Comparison of ENCODE assay signal across 41 cellular contexts in the genomic region with DNA sequence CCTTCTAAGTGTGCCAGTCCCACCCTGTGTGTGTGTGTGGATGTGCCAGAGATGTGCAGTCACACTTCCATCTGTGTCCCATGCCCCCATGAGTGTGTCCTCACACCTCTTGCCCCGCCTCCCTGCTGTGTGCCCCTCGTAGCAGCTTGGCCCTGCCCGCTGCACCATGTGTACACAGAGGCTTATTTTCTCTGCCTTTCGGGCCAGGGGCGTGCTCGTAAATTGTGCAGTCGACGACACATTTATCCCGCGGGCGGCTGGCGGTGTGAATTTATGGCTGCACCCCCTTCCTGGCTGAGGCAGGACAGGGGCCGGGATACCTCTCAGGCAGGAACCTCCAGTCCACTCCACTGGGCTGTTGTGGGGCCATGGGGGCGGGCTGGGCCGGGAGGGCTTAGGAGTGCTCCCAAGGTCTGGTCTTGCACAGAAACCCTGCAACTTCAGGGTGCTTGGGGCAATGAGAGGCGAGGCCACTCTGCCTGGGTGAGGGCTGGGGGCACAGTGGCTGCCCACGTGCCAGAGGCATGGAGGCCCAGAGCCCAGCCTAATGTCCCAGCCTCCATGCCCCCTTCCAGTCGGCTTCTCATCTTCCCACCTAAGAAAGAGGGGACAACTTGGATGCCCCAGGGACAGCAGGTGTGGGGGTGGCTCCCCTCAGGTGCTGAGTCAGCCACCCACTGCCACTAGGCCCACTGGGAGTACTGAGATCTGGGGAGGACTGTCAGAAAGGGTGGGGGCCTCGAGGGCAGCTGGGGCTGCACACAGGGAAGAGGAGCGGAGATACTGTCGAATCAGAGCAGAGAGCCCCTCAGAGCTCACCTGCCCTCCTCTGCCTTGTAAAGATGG. TPM values are rescaled to one million over a fixed set of nuclear protein-coding genes. Genes with fewer than 3 reads are reported as not detected.
"Had no signal": no experiment of that assay in that cellular context is flagged by ENCODE, and none has a peak within 500 bp of the region (broad histone marks: within the 10 kb centered on the region; RNA-seq: fewer than 3 reads in every experiment).

No MANE protein-coding gene starts in this region.

- H3K36me3 ChIP-seq: adrenal gland, esophagus squamous epithelium, gastroesophageal sphincter, WERI-Rb-1 had no signal

- H3K4me3 Mint-ChIP-seq: activated B cell treated with CpG ODN at 0.5 μM for 24 hours; activated CD4-positive, alpha-beta memory T cell treated with anti-CD3 and anti-CD28 coated beads for 36 hours; activated CD8-positive, alpha-beta memory T cell treated with anti-CD3 and anti-CD28 coated beads, Interleukin-2, amount 10 ng/mL, durations not matched to agents 7 days and 5 days; activated CD8-positive, alpha-beta T cell treated with anti-CD3 and anti-CD28 coated beads, Interleukin-2, amount 10 ng/mL, durations not matched to agents 7 days and 5 days; activated naive CD4-positive, alpha-beta T cell treated with anti-CD3 and anti-CD28 coated beads for 36 hours; activated naive CD4-positive, alpha-beta T cell treated with anti-CD3 and anti-CD28 coated beads, Interleukin-2, amount 50 U/mL, for 24 hours; activated naive CD8-positive, alpha-beta T cell treated with anti-CD3 and anti-CD28 coated beads for 36 hours; activated naive CD8-positive, alpha-beta T cell treated with anti-CD3 and anti-CD28 coated beads, Interleukin-2, amount 50 U/mL, for 24 hours; activated T-helper 1 cell treated with anti-CD3 and anti-CD28 coated beads, Interleukin-12 subunit alpha, Interleukin-12 subunit beta, Interleukin-2, Interleukin-4 antibody, amounts not matched to agents 30 ng/mL and 10 ng/mL and 1 ng/mL, durations not matched to agents 14 hours and 24 hours and 36 hours; effector memory CD8-positive, alpha-beta T cell; T-helper 17 cell; T-helper 2 cell treated with Interferon-gamma antibody and Interleukin-4, amounts not matched to agents 5 μg/mL and 100 μg/mL, for 36 hours had no signal

- FAIRE-seq: colon, endometrium, endothelial cell of umbilical vein had no signal

- H3K27me3 Mint-ChIP-seq: activated B cell treated with CpG ODN at 0.5 μM for 24 hours; activated CD4-positive, alpha-beta memory T cell treated with anti-CD3 and anti-CD28 coated beads for 36 hours; activated CD8-positive, alpha-beta memory T cell treated with anti-CD3 and anti-CD28 coated beads, Interleukin-2, amount 10 ng/mL, durations not matched to agents 7 days and 5 days; activated naive CD4-positive, alpha-beta T cell treated with anti-CD3 and anti-CD28 coated beads, Interleukin-2, amount 50 U/mL, for 24 hours; activated naive CD8-positive, alpha-beta T cell treated with anti-CD3 and anti-CD28 coated beads for 36 hours; activated naive CD8-positive, alpha-beta T cell treated with anti-CD3 and anti-CD28 coated beads, Interleukin-2, amount 50 U/mL, for 24 hours; T-helper 17 cell had no signal

- H3K9me3 ChIP-seq: adrenal gland, body of pancreas, esophagus squamous epithelium, gastroesophageal sphincter had no signal

- ATAC-seq: activated CD4-positive, CD25-positive, alpha-beta regulatory T cell treated with anti-CD3 and anti-CD28 coated beads, Interleukin-2, amount 50 U/mL, for 24 hours; activated CD8-positive, alpha-beta memory T cell treated with anti-CD3 and anti-CD28 coated beads, Interleukin-2, amount 10 ng/mL, durations not matched to agents 7 days and 5 days; activated CD8-positive, alpha-beta T cell treated with anti-CD3 and anti-CD28 coated beads, Interleukin-2, amount 10 ng/mL, durations not matched to agents 7 days and 5 days; activated naive CD8-positive, alpha-beta T cell treated with anti-CD3 and anti-CD28 coated beads, Interleukin-2, amount 50 U/mL, for 24 hours; body of pancreas; effector memory CD8-positive, alpha-beta T cell; gastroesophageal sphincter; T-helper 17 cell had no signal

- H3K27ac Mint-ChIP-seq: activated B cell treated with CpG ODN at 0.5 μM for 24 hours; activated CD4-positive, alpha-beta memory T cell treated with anti-CD3 and anti-CD28 coated beads for 36 hours; activated CD8-positive, alpha-beta memory T cell treated with anti-CD3 and anti-CD28 coated beads, Interleukin-2, amount 10 ng/mL, durations not matched to agents 7 days and 5 days; activated CD8-positive, alpha-beta T cell treated with anti-CD3 and anti-CD28 coated beads, Interleukin-2, amount 10 ng/mL, durations not matched to agents 7 days and 5 days; activated naive CD4-positive, alpha-beta T cell treated with anti-CD3 and anti-CD28 coated beads for 36 hours; activated naive CD4-positive, alpha-beta T cell treated with anti-CD3 and anti-CD28 coated beads, Interleukin-2, amount 50 U/mL, for 24 hours; activated naive CD8-positive, alpha-beta T cell treated with anti-CD3 and anti-CD28 coated beads for 36 hours; activated naive CD8-positive, alpha-beta T cell treated with anti-CD3 and anti-CD28 coated beads, Interleukin-2, amount 50 U/mL, for 24 hours; activated T-helper 1 cell treated with anti-CD3 and anti-CD28 coated beads, Interleukin-12 subunit alpha, Interleukin-12 subunit beta, Interleukin-2, Interleukin-4 antibody, amounts not matched to agents 30 ng/mL and 10 ng/mL and 1 ng/mL, durations not matched to agents 14 hours and 24 hours and 36 hours; activated T-helper 2 cell treated with anti-CD3 and anti-CD28 coated beads, Interferon-gamma antibody, Interleukin-2, Interleukin-4, amounts not matched to agents 10 μg/mL and 5 μg/mL and 100 μg/mL, durations not matched to agents 14 hours and 24 hours and 36 hours; effector memory CD8-positive, alpha-beta T cell; T-helper 17 cell; T-helper 2 cell treated with Interferon-gamma antibody and Interleukin-4, amounts not matched to agents 5 μg/mL and 100 μg/mL, for 36 hours had no signal

- H3K27me3 ChIP-seq: adrenal gland, body of pancreas had no signal

- H3K27ac ChIP-seq: adrenal gland, body of pancreas, epithelial cell of prostate, esophagus squamous epithelium, gastroesophageal sphincter, WERI-Rb-1 had no signal

- H3K4me1 Mint-ChIP-seq: activated B cell treated with CpG ODN at 0.5 μM for 24 hours; activated CD8-positive, alpha-beta memory T cell treated with anti-CD3 and anti-CD28 coated beads, Interleukin-2, amount 10 ng/mL, durations not matched to agents 7 days and 5 days; activated naive CD4-positive, alpha-beta T cell treated with anti-CD3 and anti-CD28 coated beads, Interleukin-2, amount 50 U/mL, for 24 hours; activated naive CD8-positive, alpha-beta T cell treated with anti-CD3 and anti-CD28 coated beads for 36 hours; activated naive CD8-positive, alpha-beta T cell treated with anti-CD3 and anti-CD28 coated beads, Interleukin-2, amount 50 U/mL, for 24 hours; T-helper 17 cell had no signal

- H3K4me3 ChIP-seq: adrenal gland, body of pancreas, esophagus squamous epithelium, gastroesophageal sphincter had no signal

- DNase-seq: activated B cell treated with CpG ODN at 0.5 μM for 24 hours; activated CD4-positive, alpha-beta memory T cell treated with anti-CD3 and anti-CD28 coated beads for 36 hours; activated CD4-positive, alpha-beta T cell treated with anti-CD3 and anti-CD28 coated beads for 48 hours; activated CD4-positive, alpha-beta T cell treated with anti-CD3 and anti-CD28 coated beads, Interleukin-2, amount 50 U/mL, for 1 hour; activated CD8-positive, alpha-beta memory T cell treated with anti-CD3 and anti-CD28 coated beads, Interleukin-2, amount 10 ng/mL, durations not matched to agents 7 days and 5 days; activated CD8-positive, alpha-beta memory T cell treated with anti-CD3 and anti-CD28 coated beads, Interleukin-2, amount 50 U/mL, for 4 hours; activated CD8-positive, alpha-beta T cell treated with anti-CD3 and anti-CD28 coated beads, Interleukin-2, amount 10 ng/mL, durations not matched to agents 7 days and 5 days; activated effector memory CD4-positive, alpha-beta T cell treated with anti-CD3 and anti-CD28 coated beads, Interleukin-2, amount 50 U/mL, for 16 hours; activated naive CD4-positive, alpha-beta T cell treated with anti-CD3 and anti-CD28 coated beads for 36 hours; activated naive CD8-positive, alpha-beta T cell treated with anti-CD3 and anti-CD28 coated beads for 36 hours; activated naive CD8-positive, alpha-beta T cell treated with anti-CD3 and anti-CD28 coated beads, Interleukin-2, amount 50 U/mL, for 24 hours; activated T-cell treated with anti-CD3 and anti-CD28 coated beads, Interleukin-2, amount 50 U/mL, for 1 hour; activated T-cell treated with anti-CD3 and anti-CD28 coated beads, Interleukin-2, amount 50 U/mL, for 48 hours; adrenal gland; amygdala; aorta; body of pancreas; caudate nucleus; cortex of kidney; dermis blood vessel endothelial cell; effector CD4-positive, alpha-beta T cell; effector memory CD8-positive, alpha-beta T cell; esophagus squamous epithelium; foreskin melanocyte; T-helper 1 cell; T-helper 17 cell; T1000; WERI-Rb-1 had no signal

- H3K36me3 Mint-ChIP-seq: activated CD4-positive, alpha-beta memory T cell treated with anti-CD3 and anti-CD28 coated beads for 36 hours; activated CD8-positive, alpha-beta memory T cell treated with anti-CD3 and anti-CD28 coated beads, Interleukin-2, amount 10 ng/mL, durations not matched to agents 7 days and 5 days; activated naive CD4-positive, alpha-beta T cell treated with anti-CD3 and anti-CD28 coated beads, Interleukin-2, amount 50 U/mL, for 24 hours; activated naive CD8-positive, alpha-beta T cell treated with anti-CD3 and anti-CD28 coated beads for 36 hours had no signal

- H3K9me3 Mint-ChIP-seq: activated B cell treated with CpG ODN at 0.5 μM for 24 hours; activated CD4-positive, alpha-beta memory T cell treated with anti-CD3 and anti-CD28 coated beads for 36 hours; activated naive CD4-positive, alpha-beta T cell treated with anti-CD3 and anti-CD28 coated beads for 36 hours; activated naive CD4-positive, alpha-beta T cell treated with anti-CD3 and anti-CD28 coated beads, Interleukin-2, amount 50 U/mL, for 24 hours; activated naive CD8-positive, alpha-beta T cell treated with anti-CD3 and anti-CD28 coated beads for 36 hours; activated naive CD8-positive, alpha-beta T cell treated with anti-CD3 and anti-CD28 coated beads, Interleukin-2, amount 50 U/mL, for 24 hours; activated T-helper 1 cell treated with anti-CD3 and anti-CD28 coated beads, Interleukin-12 subunit alpha, Interleukin-12 subunit beta, Interleukin-2, Interleukin-4 antibody, amounts not matched to agents 30 ng/mL and 10 ng/mL and 1 ng/mL, durations not matched to agents 14 hours and 24 hours and 36 hours; activated T-helper 2 cell treated with anti-CD3 and anti-CD28 coated beads, Interferon-gamma antibody, Interleukin-2, Interleukin-4, amounts not matched to agents 10 μg/mL and 5 μg/mL and 100 μg/mL, durations not matched to agents 14 hours and 24 hours and 36 hours; effector memory CD8-positive, alpha-beta T cell; T-helper 2 cell treated with Interferon-gamma antibody and Interleukin-4, amounts not matched to agents 5 μg/mL and 100 μg/mL, for 36 hours had no signal

RNA-seq across cellular contexts. Expression of a gene that starts 12.5 kb away (rescaled TPM):
- total RNA-seq: activated B cell treated with CpG ODN at 0.5 μM for 24 hours; activated CD4-positive, alpha-beta memory T cell treated with anti-CD3 and anti-CD28 coated beads for 36 hours; activated CD8-positive, alpha-beta memory T cell treated with anti-CD3 and anti-CD28 coated beads, Interleukin-2, amount 10 ng/mL, durations not matched to agents 7 days and 5 days; activated CD8-positive, alpha-beta T cell treated with anti-CD3 and anti-CD28 coated beads, Interleukin-2, amount 10 ng/mL, durations not matched to agents 7 days and 5 days; activated naive CD4-positive, alpha-beta T cell treated with anti-CD3 and anti-CD28 coated beads for 36 hours; activated naive CD8-positive, alpha-beta T cell treated with anti-CD3 and anti-CD28 coated beads for 36 hours; activated T-helper 1 cell treated with anti-CD3 and anti-CD28 coated beads, Interleukin-12 subunit alpha, Interleukin-12 subunit beta, Interleukin-2, Interleukin-4 antibody, amounts not matched to agents 30 ng/mL and 10 ng/mL and 1 ng/mL, durations not matched to agents 14 hours and 24 hours and 36 hours; activated T-helper 2 cell treated with anti-CD3 and anti-CD28 coated beads, Interferon-gamma antibody, Interleukin-2, Interleukin-4, amounts not matched to agents 10 μg/mL and 5 μg/mL and 100 μg/mL, durations not matched to agents 14 hours and 24 hours and 36 hours had no signal

RNA-seq across cellular contexts. Expression of a gene that starts 21.6 kb away (rescaled TPM):
- total RNA-seq: activated B cell treated with CpG ODN at 0.5 μM for 24 hours had no signal

RNA-seq across cellular contexts. Expression of a gene that starts 24.7 kb away (rescaled TPM):
- total RNA-seq: activated B cell treated with CpG ODN at 0.5 μM for 24 hours; activated CD4-positive, alpha-beta memory T cell treated with anti-CD3 and anti-CD28 coated beads for 36 hours; activated CD8-positive, alpha-beta memory T cell treated with anti-CD3 and anti-CD28 coated beads for 36 hours; activated naive CD4-positive, alpha-beta T cell treated with anti-CD3 and anti-CD28 coated beads for 36 hours; activated naive CD8-positive, alpha-beta T cell treated with anti-CD3 and anti-CD28 coated beads for 36 hours; chondrocyte; fibroblast of lung; T-helper 17 cell had no signal
- polyA plus RNA-seq: fibroblast of lung had no signal
